24 cellular contexts compared by ENCODE assay signal in genomic region chr1:179144621-179145020, GRCh38.
DNase-seq lines count a peak whose midpoint lies in the region; ATAC-seq and TF ChIP-seq lines count a peak whose summit lies in the region.
"Had no signal": no experiment of that assay in that cellular context is flagged by ENCODE, and none has a peak within 500 bp of the region (broad histone marks: within the 10 kb centered on the region; RNA-seq: fewer than 3 reads in every experiment).

No MANE protein-coding gene starts in this region.

- no peak overlapping the region for H2BK120ac ChIP-seq in mesenchymal stem cell (ENCODE audit: low read depth, low read length)

- H3K4me1 ChIP-seq in mammary epithelial cell (ENCODE audit: insufficient read depth, low read length) (peaks cover 22% of the 10 kb centered on the region), mesenchymal stem cell (ENCODE audit: control insufficient read depth, insufficient read depth, low read depth, low read length) (peaks cover 6% of the 10 kb centered on the region)

- no TSS peak for BruUV-seq in mammary epithelial cell (replicated peaks; lab: Mats Ljungman, UMichigan)

- H2BK12ac ChIP-seq in mesenchymal stem cell (ENCODE audit: low read length in 2 of 2): no peak overlapping the region

- H3K4me3 ChIP-seq in mammary epithelial cell (replicated peaks in 1 of 3; ENCODE audit: insufficient read depth in 1 of 3, low read depth in 2 of 3, low read length in 3 of 3) (no peak overlapping the region), mesenchymal stem cell (ENCODE audit: insufficient read depth in 1 of 2, low read depth in 1 of 2, low read length in 2 of 2) (no peak overlapping the region)
- H3K4me3 ChIP-seq: GM12878, hepatocyte, Peyer's patch, suprapubic skin had no signal

- H3K4ac ChIP-seq in mesenchymal stem cell (ENCODE audit: low read depth in 1 of 2, low read length in 2 of 2): no peak overlapping the region

- CTCF ChIA-PET in mammary epithelial cell (lab: Charles Lee; ENCODE audit: low non-redundant PET): no interaction called here

- peaks cover 2% of the 10 kb centered on the region for H4K20me1 ChIP-seq in mammary epithelial cell (ENCODE audit: insufficient read depth, low read length)

- no peak for TF ChIP-seq CTCF in mammary epithelial cell (conservative IDR thresholded peaks at IDR 0.05 in 1 of 2, IDR thresholded peaks at IDR 0.05 in 1 of 2; ENCODE audit: extremely low read depth in 1 of 2, insufficient read depth in 1 of 2, low read depth in 1 of 2, low read length in 2 of 2)

- H3K27ac ChIP-seq in mammary epithelial cell (ENCODE audit: insufficient read depth, low read depth, low read length): peak overlapping the region; percentile 100
- H3K27ac ChIP-seq in mesenchymal stem cell (ENCODE audit: low read length, poor library complexity, severe bottlenecking): no peak overlapping the region
- H3K27ac ChIP-seq: hepatocyte had no signal

- dilution Hi-C loops in mammary epithelial cell (cut with HindIII; ENCODE audit: low sequenced_read_pairs): no loop called here

- no peak overlapping the region for H2AFZ ChIP-seq in mammary epithelial cell (ENCODE audit: low read depth, low read length)
- no peak overlapping the region for H2AFZ ChIP-seq in mesenchymal stem cell (ENCODE audit: low read depth, low read length)
- H2AFZ ChIP-seq: hepatocyte had no signal

- no peak overlapping the region for H3K18ac ChIP-seq in mesenchymal stem cell (ENCODE audit: low read depth in 1 of 2, low read length in 2 of 2)

- H4K8ac ChIP-seq in mesenchymal stem cell (ENCODE audit: low read length): no peak overlapping the region

- intact Hi-C loops in mammary epithelial cell (cut with micrococcal nuclease): no loop called here
- intact Hi-C loops in posterior vena cava (cut with DNase I): no loop called here

- H2BK5ac ChIP-seq in mesenchymal stem cell (ENCODE audit: low read depth, low read length, poor library complexity, severe bottlenecking): no peak overlapping the region

- 0% methylated on average over 1 of the region's 1 CpG for WGBS in mammary epithelial cell (ENCODE audit: low coverage, missing lambda C conversion rate)
- WGBS in mesenchymal stem cell: no CpG with 5 or more reads among the region's 1 CpG

- in situ Hi-C loops in mammary epithelial cell (cut with MboI; ENCODE audit: low sequenced_read_pairs in 2 of 2): no loop called here

- H3K27me3 ChIP-seq in mammary epithelial cell (ENCODE audit: insufficient read depth, low read length): no peaks in the 10 kb centered on the region
- no peaks in the 10 kb centered on the region for H3K27me3 ChIP-seq in mesenchymal stem cell (ENCODE audit: control insufficient read depth in 1 of 2, insufficient read depth in 1 of 2, low read length in 2 of 2)
- H3K27me3 ChIP-seq: hepatocyte, Peyer's patch, suprapubic skin had no signal

- no peak overlapping the region for H2BK15ac ChIP-seq in mesenchymal stem cell (ENCODE audit: low read depth, poor library complexity, severe bottlenecking)

- H3K36me3 ChIP-seq in mammary epithelial cell (ENCODE audit: insufficient read depth, low read length): peaks cover 10% of the 10 kb centered on the region
- H3K36me3 ChIP-seq in mesenchymal stem cell (ENCODE audit: control insufficient read depth in 1 of 2, insufficient read depth in 2 of 2, low read depth in 1 of 2, low read length in 2 of 2): peaks cover 4 to 16% of the 10 kb centered on the region in 2 experiments
- H3K36me3 ChIP-seq: Peyer's patch, suprapubic skin had no signal

- no peak overlapping the region for H3K14ac ChIP-seq in mesenchymal stem cell (ENCODE audit: low read length in 2 of 2)

- H3K4me2 ChIP-seq in mammary epithelial cell (ENCODE audit: insufficient read depth, low read depth, low read length): peak overlapping the region; percentile 48
- H3K4me2 ChIP-seq in mesenchymal stem cell (ENCODE audit: low read length, poor library complexity, severe bottlenecking): no peak overlapping the region
- H3K4me2 ChIP-seq: hepatocyte had no signal

- DNase-seq in ELR (ENCODE audit: low read depth): peak; percentile 90
- peak; percentile 37 for DNase-seq in NCI-H82 treated with DMSO at 0.1 percent for 48 hours (lab: John Stamatoyannopoulos, UW; ENCODE audit: unreplicated experiment)
- DNase-seq in mammary epithelial cell: peak; percentile 50
- no peak for DNase-seq in mesenchymal stem cell
- no peak for DNase-seq in NCI-H2029 treated with DMSO at 0.1 percent for 48 hours (lab: John Stamatoyannopoulos, UW)
- DNase-seq in posterior vena cava (ENCODE audit: low spot score): no peak
- no peak for DNase-seq in NCI-H1417 (lab: John Stamatoyannopoulos, UW)
- DNase-seq: activated B cell treated with CpG ODN at 0.5 μM for 24 hours; activated naive CD4-positive, alpha-beta T cell treated with anti-CD3 and anti-CD28 coated beads, Interleukin-2, amount 10 ng/mL, durations not matched to agents 7 days and 5 days; C1 segment of cervical spinal cord; Caco-2; central memory CD4-positive, alpha-beta T cell; DMS79; naive thymus-derived CD4-positive, alpha-beta T cell; NCI-H1092 treated with DMSO at 0.1 percent for 48 hours; NCI-H2081; Peyer's patch; stimulated activated CD4-positive, alpha-beta T cell treated with anti-CD3 and anti-CD28 coated beads, Interleukin-12 subunit alpha, Interleukin-12 subunit beta, amount 100 ng/mL, for 4 hours; stimulated activated CD4-positive, alpha-beta T cell treated with anti-CD3 and anti-CD28 coated beads, Interleukin-4, amount 100 ng/mL, for 24 hours; stimulated activated naive B cell treated with anti-CD40 and anti-IgM and Interleukin-4, amounts not matched to agents 10 μg/mL and 1 μg/mL and 100 μg/mL, for 72 hours had no signal

- H3K23ac ChIP-seq in mesenchymal stem cell (ENCODE audit: low read length in 2 of 2): no peak overlapping the region

- H4K91ac ChIP-seq in mesenchymal stem cell (ENCODE audit: low read length): no peak overlapping the region

- H3K9me3 ChIP-seq in mammary epithelial cell (replicated peaks; ENCODE audit: insufficient read depth, low read length) (no peaks in the 10 kb centered on the region), mesenchymal stem cell (ENCODE audit: control insufficient read depth, low read length) (peaks cover 3% of the 10 kb centered on the region)
- H3K9me3 ChIP-seq: Peyer's patch, suprapubic skin had no signal

- H3K79me2 ChIP-seq in mammary epithelial cell (ENCODE audit: insufficient read depth, low read length): peaks cover 46% of the 10 kb centered on the region

- H3K79me1 ChIP-seq in mesenchymal stem cell (replicated peaks; ENCODE audit: low read length, poor library complexity, severe bottlenecking): peaks cover 10% of the 10 kb centered on the region

- H2AK5ac ChIP-seq in mesenchymal stem cell (ENCODE audit: low read length, severe bottlenecking): no peak overlapping the region

- ATAC-seq in HG03520 (IDR thresholded peaks at IDR 0.05; ENCODE audit: unreplicated experiment): no peak
- ATAC-seq: GM12878; naive thymus-derived CD4-positive, alpha-beta T cell; stimulated activated naive B cell treated with anti-CD40 and anti-IgM and Interleukin-4, amounts not matched to agents 10 μg/mL and 1 μg/mL and 100 μg/mL, for 72 hours had no signal

- H3K9ac ChIP-seq in mammary epithelial cell (ENCODE audit: insufficient read depth, low read length) (peak overlapping the region; percentile 4), mesenchymal stem cell (ENCODE audit: low read length) (peak overlapping the region; percentile 99)

Comparison
In these comparisons a context has a peak if more than half of its experiments do, and no peak if none do; other contexts are left out.
1. DNase-seq: peak in ELR (single experiment), NCI-H82 treated with DMSO at 0.1 percent for 48 hours (single experiment) and mammary epithelial cell (single experiment); none in mesenchymal stem cell (single experiment), NCI-H2029 treated with DMSO at 0.1 percent for 48 hours (single experiment), posterior vena cava (single experiment) and NCI-H1417 (0 of 3).